1 cellular context compared by ENCODE assay signal in the genomic region with DNA sequence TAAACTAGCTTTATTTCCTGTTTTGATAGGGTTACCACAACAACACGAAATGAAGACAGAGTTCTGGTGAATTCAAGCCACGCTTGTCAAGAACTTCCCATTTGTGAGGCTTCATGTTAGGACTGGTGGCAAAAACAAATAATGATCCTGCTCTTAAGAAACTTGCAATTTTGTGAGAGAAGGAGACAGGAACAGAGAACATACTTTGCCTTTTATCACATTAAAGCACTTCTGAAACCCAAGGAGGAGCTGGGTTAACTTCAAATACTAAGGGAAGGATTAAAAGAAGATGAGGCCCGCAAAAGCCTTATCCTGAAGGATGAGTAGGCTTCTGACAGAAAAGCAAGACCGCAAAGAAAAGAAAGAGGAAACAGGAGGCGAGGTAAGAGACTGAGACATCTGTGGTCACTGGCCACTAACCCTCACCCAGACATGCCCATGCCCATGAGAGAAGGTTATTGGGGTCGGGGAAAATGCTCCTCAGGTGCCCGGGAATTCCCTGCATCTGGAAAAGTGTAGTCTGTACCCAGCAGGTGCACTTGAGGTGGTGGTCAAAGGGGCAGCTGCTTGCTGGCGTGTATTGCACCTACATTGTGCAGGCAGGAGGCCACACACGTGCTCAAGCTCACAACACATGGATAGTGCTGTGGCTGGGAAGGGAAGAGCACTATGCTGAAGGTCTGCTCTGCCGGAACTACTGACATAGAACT.
TF ChIP-seq lines count a peak whose summit lies in the region.

No MANE protein-coding gene starts in this region.

TF ChIP-seq in K562, 482 proteins besides CTCF, POLR2A, EP300 and RAD21 (continued from another document and continues in another):
- TF ChIP-seq, protein P1, sequence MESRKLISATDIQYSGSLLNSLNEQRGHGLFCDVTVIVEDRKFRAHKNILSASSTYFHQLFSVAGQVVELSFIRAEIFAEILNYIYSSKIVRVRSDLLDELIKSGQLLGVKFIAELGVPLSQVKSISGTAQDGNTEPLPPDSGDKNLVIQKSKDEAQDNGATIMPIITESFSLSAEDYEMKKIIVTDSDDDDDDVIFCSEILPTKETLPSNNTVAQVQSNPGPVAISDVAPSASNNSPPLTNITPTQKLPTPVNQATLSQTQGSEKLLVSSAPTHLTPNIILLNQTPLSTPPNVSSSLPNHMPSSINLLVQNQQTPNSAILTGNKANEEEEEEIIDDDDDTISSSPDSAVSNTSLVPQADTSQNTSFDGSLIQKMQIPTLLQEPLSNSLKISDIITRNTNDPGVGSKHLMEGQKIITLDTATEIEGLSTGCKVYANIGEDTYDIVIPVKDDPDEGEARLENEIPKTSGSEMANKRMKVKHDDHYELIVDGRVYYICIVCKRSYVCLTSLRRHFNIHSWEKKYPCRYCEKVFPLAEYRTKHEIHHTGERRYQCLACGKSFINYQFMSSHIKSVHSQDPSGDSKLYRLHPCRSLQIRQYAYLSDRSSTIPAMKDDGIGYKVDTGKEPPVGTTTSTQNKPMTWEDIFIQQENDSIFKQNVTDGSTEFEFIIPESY (CRISPR knock-in tag; IDR thresholded peaks at IDR 0.05) = peak; percentile 78
- TF ChIP-seq ZNF140 (CRISPR knock-in tag; IDR thresholded peaks at IDR 0.05) (no peak), CAMTA2 (CRISPR knock-in tag; conservative IDR thresholded peaks at IDR 0.05) (no peak), PTRF (tag; IDR thresholded peaks at IDR 0.05) (no peak), TOE1 (IDR thresholded peaks at IDR 0.05; ENCODE audit: borderline replicate concordance) (no peak), TOE1 (CRISPR knock-in tag; IDR thresholded peaks at IDR 0.05; ENCODE audit: borderline replicate concordance, low read depth) (peak; percentile 68; the same call in 1 of the 2 replicates), ZNF785 (CRISPR knock-in tag; IDR thresholded peaks at IDR 0.05) (no peak), FOXK1 (CRISPR knock-in tag; IDR thresholded peaks at IDR 0.05; ENCODE audit: borderline replicate concordance) (peak; percentile 94), SMARCE1 (IDR thresholded peaks at IDR 0.05) (no peak), ZNF197 (CRISPR knock-in tag; IDR thresholded peaks at IDR 0.05; ENCODE audit: low read depth) (no peak), SMAD2 (IDR thresholded peaks at IDR 0.05; ENCODE audit: low read depth, low read length) (no peak), ZNF79 (CRISPR knock-in tag; IDR thresholded peaks at IDR 0.05; ENCODE audit: low read depth) (no peak), ETV1 (tag; conservative IDR thresholded peaks at IDR 0.05; ENCODE audit: low read depth) (peak; percentile 94), FOXJ2 (tag; IDR thresholded peaks at IDR 0.05) (peak; percentile 100), ZNF347 (CRISPR knock-in tag; IDR thresholded peaks at IDR 0.05; ENCODE audit: low read depth) (no peak), ZNF165 (CRISPR knock-in tag; IDR thresholded peaks at IDR 0.05; ENCODE audit: borderline replicate concordance) (no peak), GABPB2 (CRISPR knock-in tag; conservative IDR thresholded peaks at IDR 0.05) (peak; percentile 81)
- TF ChIP-seq, protein P2, sequence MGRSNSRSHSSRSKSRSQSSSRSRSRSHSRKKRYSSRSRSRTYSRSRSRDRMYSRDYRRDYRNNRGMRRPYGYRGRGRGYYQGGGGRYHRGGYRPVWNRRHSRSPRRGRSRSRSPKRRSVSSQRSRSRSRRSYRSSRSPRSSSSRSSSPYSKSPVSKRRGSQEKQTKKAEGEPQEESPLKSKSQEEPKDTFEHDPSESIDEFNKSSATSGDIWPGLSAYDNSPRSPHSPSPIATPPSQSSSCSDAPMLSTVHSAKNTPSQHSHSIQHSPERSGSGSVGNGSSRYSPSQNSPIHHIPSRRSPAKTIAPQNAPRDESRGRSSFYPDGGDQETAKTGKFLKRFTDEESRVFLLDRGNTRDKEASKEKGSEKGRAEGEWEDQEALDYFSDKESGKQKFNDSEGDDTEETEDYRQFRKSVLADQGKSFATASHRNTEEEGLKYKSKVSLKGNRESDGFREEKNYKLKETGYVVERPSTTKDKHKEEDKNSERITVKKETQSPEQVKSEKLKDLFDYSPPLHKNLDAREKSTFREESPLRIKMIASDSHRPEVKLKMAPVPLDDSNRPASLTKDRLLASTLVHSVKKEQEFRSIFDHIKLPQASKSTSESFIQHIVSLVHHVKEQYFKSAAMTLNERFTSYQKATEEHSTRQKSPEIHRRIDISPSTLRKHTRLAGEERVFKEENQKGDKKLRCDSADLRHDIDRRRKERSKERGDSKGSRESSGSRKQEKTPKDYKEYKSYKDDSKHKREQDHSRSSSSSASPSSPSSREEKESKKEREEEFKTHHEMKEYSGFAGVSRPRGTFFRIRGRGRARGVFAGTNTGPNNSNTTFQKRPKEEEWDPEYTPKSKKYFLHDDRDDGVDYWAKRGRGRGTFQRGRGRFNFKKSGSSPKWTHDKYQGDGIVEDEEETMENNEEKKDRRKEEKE (IDR thresholded peaks at IDR 0.05; ENCODE audit: borderline replicate concordance in 1 of 2, control insufficient read depth in 1 of 2, low read depth in 2 of 2, low read length in 1 of 2) = no peak
- TF ChIP-seq, protein P3, sequence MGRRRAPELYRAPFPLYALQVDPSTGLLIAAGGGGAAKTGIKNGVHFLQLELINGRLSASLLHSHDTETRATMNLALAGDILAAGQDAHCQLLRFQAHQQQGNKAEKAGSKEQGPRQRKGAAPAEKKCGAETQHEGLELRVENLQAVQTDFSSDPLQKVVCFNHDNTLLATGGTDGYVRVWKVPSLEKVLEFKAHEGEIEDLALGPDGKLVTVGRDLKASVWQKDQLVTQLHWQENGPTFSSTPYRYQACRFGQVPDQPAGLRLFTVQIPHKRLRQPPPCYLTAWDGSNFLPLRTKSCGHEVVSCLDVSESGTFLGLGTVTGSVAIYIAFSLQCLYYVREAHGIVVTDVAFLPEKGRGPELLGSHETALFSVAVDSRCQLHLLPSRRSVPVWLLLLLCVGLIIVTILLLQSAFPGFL (CRISPR knock-in tag; IDR thresholded peaks at IDR 0.05) = no peak
- TF ChIP-seq, protein P4, sequence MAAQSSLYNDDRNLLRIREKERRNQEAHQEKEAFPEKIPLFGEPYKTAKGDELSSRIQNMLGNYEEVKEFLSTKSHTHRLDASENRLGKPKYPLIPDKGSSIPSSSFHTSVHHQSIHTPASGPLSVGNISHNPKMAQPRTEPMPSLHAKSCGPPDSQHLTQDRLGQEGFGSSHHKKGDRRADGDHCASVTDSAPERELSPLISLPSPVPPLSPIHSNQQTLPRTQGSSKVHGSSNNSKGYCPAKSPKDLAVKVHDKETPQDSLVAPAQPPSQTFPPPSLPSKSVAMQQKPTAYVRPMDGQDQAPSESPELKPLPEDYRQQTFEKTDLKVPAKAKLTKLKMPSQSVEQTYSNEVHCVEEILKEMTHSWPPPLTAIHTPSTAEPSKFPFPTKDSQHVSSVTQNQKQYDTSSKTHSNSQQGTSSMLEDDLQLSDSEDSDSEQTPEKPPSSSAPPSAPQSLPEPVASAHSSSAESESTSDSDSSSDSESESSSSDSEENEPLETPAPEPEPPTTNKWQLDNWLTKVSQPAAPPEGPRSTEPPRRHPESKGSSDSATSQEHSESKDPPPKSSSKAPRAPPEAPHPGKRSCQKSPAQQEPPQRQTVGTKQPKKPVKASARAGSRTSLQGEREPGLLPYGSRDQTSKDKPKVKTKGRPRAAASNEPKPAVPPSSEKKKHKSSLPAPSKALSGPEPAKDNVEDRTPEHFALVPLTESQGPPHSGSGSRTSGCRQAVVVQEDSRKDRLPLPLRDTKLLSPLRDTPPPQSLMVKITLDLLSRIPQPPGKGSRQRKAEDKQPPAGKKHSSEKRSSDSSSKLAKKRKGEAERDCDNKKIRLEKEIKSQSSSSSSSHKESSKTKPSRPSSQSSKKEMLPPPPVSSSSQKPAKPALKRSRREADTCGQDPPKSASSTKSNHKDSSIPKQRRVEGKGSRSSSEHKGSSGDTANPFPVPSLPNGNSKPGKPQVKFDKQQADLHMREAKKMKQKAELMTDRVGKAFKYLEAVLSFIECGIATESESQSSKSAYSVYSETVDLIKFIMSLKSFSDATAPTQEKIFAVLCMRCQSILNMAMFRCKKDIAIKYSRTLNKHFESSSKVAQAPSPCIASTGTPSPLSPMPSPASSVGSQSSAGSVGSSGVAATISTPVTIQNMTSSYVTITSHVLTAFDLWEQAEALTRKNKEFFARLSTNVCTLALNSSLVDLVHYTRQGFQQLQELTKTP (IDR thresholded peaks at IDR 0.05; ENCODE audit: low read depth in 1 of 2, partially characterized antibody in 2 of 2) = no peak
- TF ChIP-seq, protein P5, sequence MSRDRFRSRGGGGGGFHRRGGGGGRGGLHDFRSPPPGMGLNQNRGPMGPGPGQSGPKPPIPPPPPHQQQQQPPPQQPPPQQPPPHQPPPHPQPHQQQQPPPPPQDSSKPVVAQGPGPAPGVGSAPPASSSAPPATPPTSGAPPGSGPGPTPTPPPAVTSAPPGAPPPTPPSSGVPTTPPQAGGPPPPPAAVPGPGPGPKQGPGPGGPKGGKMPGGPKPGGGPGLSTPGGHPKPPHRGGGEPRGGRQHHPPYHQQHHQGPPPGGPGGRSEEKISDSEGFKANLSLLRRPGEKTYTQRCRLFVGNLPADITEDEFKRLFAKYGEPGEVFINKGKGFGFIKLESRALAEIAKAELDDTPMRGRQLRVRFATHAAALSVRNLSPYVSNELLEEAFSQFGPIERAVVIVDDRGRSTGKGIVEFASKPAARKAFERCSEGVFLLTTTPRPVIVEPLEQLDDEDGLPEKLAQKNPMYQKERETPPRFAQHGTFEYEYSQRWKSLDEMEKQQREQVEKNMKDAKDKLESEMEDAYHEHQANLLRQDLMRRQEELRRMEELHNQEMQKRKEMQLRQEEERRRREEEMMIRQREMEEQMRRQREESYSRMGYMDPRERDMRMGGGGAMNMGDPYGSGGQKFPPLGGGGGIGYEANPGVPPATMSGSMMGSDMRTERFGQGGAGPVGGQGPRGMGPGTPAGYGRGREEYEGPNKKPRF (IDR thresholded peaks at IDR 0.05; ENCODE audit: low read depth, low read length) = no peak
- TF ChIP-seq, protein P6, sequence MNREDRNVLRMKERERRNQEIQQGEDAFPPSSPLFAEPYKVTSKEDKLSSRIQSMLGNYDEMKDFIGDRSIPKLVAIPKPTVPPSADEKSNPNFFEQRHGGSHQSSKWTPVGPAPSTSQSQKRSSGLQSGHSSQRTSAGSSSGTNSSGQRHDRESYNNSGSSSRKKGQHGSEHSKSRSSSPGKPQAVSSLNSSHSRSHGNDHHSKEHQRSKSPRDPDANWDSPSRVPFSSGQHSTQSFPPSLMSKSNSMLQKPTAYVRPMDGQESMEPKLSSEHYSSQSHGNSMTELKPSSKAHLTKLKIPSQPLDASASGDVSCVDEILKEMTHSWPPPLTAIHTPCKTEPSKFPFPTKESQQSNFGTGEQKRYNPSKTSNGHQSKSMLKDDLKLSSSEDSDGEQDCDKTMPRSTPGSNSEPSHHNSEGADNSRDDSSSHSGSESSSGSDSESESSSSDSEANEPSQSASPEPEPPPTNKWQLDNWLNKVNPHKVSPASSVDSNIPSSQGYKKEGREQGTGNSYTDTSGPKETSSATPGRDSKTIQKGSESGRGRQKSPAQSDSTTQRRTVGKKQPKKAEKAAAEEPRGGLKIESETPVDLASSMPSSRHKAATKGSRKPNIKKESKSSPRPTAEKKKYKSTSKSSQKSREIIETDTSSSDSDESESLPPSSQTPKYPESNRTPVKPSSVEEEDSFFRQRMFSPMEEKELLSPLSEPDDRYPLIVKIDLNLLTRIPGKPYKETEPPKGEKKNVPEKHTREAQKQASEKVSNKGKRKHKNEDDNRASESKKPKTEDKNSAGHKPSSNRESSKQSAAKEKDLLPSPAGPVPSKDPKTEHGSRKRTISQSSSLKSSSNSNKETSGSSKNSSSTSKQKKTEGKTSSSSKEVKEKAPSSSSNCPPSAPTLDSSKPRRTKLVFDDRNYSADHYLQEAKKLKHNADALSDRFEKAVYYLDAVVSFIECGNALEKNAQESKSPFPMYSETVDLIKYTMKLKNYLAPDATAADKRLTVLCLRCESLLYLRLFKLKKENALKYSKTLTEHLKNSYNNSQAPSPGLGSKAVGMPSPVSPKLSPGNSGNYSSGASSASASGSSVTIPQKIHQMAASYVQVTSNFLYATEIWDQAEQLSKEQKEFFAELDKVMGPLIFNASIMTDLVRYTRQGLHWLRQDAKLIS (CRISPR knock-in tag; IDR thresholded peaks at IDR 0.05) = no peak
- TF ChIP-seq, protein P7, sequence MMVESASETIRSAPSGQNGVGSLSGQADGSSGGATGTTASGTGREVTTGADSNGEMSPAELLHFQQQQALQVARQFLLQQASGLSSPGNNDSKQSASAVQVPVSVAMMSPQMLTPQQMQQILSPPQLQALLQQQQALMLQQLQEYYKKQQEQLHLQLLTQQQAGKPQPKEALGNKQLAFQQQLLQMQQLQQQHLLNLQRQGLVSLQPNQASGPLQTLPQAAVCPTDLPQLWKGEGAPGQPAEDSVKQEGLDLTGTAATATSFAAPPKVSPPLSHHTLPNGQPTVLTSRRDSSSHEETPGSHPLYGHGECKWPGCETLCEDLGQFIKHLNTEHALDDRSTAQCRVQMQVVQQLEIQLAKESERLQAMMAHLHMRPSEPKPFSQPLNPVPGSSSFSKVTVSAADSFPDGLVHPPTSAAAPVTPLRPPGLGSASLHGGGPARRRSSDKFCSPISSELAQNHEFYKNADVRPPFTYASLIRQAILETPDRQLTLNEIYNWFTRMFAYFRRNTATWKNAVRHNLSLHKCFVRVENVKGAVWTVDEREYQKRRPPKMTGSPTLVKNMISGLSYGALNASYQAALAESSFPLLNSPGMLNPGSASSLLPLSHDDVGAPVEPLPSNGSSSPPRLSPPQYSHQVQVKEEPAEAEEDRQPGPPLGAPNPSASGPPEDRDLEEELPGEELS (CRISPR knock-in tag; IDR thresholded peaks at IDR 0.05; ENCODE audit: borderline replicate concordance) = peak; percentile 95; the same call in 1 of the 2 replicates
- TF ChIP-seq, protein P8, sequence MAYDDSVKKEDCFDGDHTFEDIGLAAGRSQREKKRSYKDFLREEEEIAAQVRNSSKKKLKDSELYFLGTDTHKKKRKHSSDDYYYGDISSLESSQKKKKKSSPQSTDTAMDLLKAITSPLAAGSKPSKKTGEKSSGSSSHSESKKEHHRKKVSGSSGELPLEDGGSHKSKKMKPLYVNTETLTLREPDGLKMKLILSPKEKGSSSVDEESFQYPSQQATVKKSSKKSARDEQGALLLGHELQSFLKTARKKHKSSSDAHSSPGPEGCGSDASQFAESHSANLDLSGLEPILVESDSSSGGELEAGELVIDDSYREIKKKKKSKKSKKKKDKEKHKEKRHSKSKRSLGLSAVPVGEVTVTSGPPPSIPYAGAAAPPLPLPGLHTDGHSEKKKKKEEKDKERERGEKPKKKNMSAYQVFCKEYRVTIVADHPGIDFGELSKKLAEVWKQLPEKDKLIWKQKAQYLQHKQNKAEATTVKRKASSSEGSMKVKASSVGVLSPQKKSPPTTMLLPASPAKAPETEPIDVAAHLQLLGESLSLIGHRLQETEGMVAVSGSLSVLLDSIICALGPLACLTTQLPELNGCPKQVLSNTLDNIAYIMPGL (CRISPR knock-in tag; IDR thresholded peaks at IDR 0.05) = peak; percentile 40; the same call in 1 of the 2 replicates
- TF ChIP-seq, protein P9, sequence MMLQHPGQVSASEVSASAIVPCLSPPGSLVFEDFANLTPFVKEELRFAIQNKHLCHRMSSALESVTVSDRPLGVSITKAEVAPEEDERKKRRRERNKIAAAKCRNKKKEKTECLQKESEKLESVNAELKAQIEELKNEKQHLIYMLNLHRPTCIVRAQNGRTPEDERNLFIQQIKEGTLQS (IDR thresholded peaks at IDR 0.05) = no peak
- TF ChIP-seq, protein P9 (CRISPR knock-in tag; conservative IDR thresholded peaks at IDR 0.05) = peak; percentile 88
- TF ChIP-seq, protein P10, sequence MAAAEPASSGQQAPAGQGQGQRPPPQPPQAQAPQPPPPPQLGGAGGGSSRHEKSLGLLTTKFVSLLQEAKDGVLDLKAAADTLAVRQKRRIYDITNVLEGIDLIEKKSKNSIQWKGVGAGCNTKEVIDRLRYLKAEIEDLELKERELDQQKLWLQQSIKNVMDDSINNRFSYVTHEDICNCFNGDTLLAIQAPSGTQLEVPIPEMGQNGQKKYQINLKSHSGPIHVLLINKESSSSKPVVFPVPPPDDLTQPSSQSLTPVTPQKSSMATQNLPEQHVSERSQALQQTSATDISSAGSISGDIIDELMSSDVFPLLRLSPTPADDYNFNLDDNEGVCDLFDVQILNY (CRISPR knock-in tag; IDR thresholded peaks at IDR 0.05) = peak; percentile 98
